8 cellular contexts compared by ENCODE assay signal in the genomic region with DNA sequence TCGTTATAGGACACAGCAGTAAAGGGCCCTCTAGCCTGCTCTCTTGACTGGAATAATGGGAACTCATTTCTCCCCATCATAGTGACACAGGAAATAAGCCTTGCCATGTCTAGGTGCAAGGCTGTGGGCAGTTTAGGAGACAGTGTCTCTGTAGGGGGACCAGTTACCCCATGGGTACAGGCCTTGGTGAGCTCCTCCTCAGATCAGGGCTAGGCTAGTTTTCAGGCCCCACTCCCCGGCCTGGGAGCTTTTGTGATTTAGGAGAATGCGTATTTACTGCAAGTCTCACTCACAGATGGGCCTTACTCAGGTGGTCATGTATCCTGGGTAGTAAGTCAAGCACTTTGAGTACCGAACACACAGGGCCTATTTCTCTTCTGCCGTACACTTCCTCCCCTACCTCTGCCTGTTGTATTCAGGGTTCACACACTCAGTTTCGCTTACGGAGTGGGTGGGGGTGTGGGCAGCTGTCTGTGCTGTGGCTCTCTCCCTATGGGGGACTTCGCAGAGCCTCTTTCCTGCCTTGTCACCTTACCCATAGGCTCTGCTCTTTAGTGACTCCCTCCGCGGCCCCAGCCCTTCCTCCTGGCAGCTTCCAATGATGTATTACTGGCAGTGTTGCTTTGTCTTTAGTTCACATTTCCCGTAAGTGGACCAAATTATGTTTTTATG. TPM values are rescaled to one million over a fixed set of nuclear protein-coding genes. Genes with fewer than 3 reads are reported as not detected.
DNase-seq lines count a peak whose midpoint lies in the region; ATAC-seq and TF ChIP-seq lines count a peak whose summit lies in the region.

No MANE protein-coding gene starts in this region.

- DNase-seq in omental fat pad (ENCODE audit: low spot score): no peak
- no peak for DNase-seq in NCI-H446 treated with DMSO at 0.1 percent for 48 hours (lab: John Stamatoyannopoulos, UW)
- DNase-seq in medulla oblongata (ENCODE audit: extremely low spot score): no peak
- no peak for DNase-seq in OCI-M1 (lab: John Stamatoyannopoulos, UW)

- H3K4me1 Mint-ChIP-seq in activated T-helper 17 cell treated with anti-CD3 and anti-CD28 coated beads, Interleukin-2, amount 50 U/mL, for 72 hours: peaks cover 38% of the 10 kb centered on the region

- H3K27me3 Mint-ChIP-seq in activated T-helper 17 cell treated with anti-CD3 and anti-CD28 coated beads, Interleukin-2, amount 50 U/mL, for 72 hours: no peaks in the 10 kb centered on the region

- no peaks in the 10 kb centered on the region for H3K9me3 Mint-ChIP-seq in activated T-helper 17 cell treated with anti-CD3 and anti-CD28 coated beads, Interleukin-2, amount 50 U/mL, for 72 hours

- ATAC-seq in GM18870 (IDR thresholded peaks at IDR 0.05; ENCODE audit: unreplicated experiment): peak; percentile 48
- ATAC-seq in HG03159 (IDR thresholded peaks at IDR 0.05; ENCODE audit: unreplicated experiment): peak; percentile 52
- peak; percentile 92 for ATAC-seq in activated T-helper 17 cell treated with anti-CD3 and anti-CD28 coated beads, Interleukin-2, amount 50 U/mL, for 72 hours (replicated peaks)
- ATAC-seq in omental fat pad (ENCODE audit: low FRiP score): peak; percentile 46
- no peak for ATAC-seq in HG02852 (IDR thresholded peaks at IDR 0.05; ENCODE audit: unreplicated experiment)

- H3K27ac Mint-ChIP-seq in activated T-helper 17 cell treated with anti-CD3 and anti-CD28 coated beads, Interleukin-2, amount 50 U/mL, for 72 hours: peak overlapping the region; percentile 73

- H3K36me3 Mint-ChIP-seq in activated T-helper 17 cell treated with anti-CD3 and anti-CD28 coated beads, Interleukin-2, amount 50 U/mL, for 72 hours (ENCODE audit: low read depth): peaks cover 27% of the 10 kb centered on the region

- TF ChIP-seq CTCF in omental fat pad (IDR thresholded peaks at IDR 0.05): no peak

- H3K4me3 Mint-ChIP-seq in activated T-helper 17 cell treated with anti-CD3 and anti-CD28 coated beads, Interleukin-2, amount 50 U/mL, for 72 hours: peak overlapping the region; percentile 44

RNA-seq across cellular contexts. Expression of a gene that starts 34.2 kb away (rescaled TPM):
- total RNA-seq in activated T-helper 17 cell treated with anti-CD3 and anti-CD28 coated beads, Interleukin-2, amount 50 U/mL, for 72 hours: 10 to 100 TPM; 28.9 to 35.3 TPM
- 10 to 100 TPM; 16.7 to 30.1 (median 24.9) TPM for total RNA-seq in omental fat pad
